8 cellular contexts compared by ENCODE assay signal in the genomic region with DNA sequence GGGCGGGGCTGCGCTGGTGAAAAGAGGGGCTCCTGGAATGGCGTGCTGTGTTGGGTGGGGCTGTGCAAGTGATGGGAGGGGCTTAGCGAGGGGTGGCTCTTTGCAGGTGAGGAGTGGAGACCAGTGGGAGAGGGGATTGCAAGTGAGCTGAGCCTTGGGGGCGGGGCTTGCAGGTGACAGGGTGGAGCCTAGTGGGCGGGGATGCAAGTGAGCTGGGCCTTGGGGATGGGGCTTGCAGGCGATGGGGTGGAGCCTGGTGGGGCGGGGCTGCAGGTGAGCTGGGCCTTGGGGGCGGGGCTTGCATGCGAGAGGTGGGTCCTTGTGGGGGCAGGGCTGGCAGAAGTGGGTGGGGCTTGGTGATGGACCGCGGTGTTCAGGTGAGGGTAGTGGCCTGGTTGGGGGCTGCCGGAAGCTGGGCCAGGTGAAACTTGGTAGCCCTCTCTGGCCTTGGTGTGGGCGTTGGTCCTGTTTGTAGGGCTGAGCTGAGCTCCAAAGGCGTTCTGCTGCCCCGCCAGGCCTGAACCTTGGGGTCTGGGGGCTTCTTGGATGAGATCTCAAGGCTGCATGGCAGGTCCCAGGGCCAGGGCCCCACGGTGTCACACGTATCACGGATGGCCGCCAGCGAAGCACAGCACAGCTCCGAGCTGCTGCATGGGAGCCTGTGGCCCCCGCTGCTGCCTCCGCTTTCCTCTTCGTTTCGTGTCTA. TPM values are rescaled to one million over a fixed set of nuclear protein-coding genes. Genes with fewer than 3 reads are reported as not detected.
A peak's percentile ranks its signal among the peaks of the same experiment; 100 is the strongest.
DNase-seq lines count a peak whose midpoint lies in the region; ATAC-seq lines count a peak whose summit lies in the region.

No MANE protein-coding gene starts in this region.

- H3K36me3 Mint-ChIP-seq in activated naive CD8-positive, alpha-beta T cell = peaks cover 4% of the 10 kb centered on the region
- peaks cover 49% of the 10 kb centered on the region for H3K36me3 Mint-ChIP-seq in stimulated activated effector memory CD8-positive, alpha-beta T cell treated with anti-CD3 and anti-CD28 coated beads, Interleukin-12 subunit alpha, Interleukin-12 subunit beta, amount 100 ng/mL, for 72 hours

- peak; percentile 90 for DNase-seq in NCI-H2196 (lab: John Stamatoyannopoulos, UW; ENCODE audit: unreplicated experiment)
- DNase-seq in NCI-H2196 treated with DMSO at 0.1 percent for 48 hours (lab: John Stamatoyannopoulos, UW; ENCODE audit: unreplicated experiment) = no peak
- no peak for DNase-seq in Jurkat, Clone E6-1 (ENCODE audit: low read depth, low spot score)
- no peak for DNase-seq in stimulated activated effector memory CD8-positive, alpha-beta T cell treated with anti-CD3 and anti-CD28 coated beads, Interleukin-12 subunit alpha, Interleukin-12 subunit beta, amount 100 ng/mL, for 72 hours (ENCODE audit: low spot score in 2 of 2)
- DNase-seq in ACHN = no peak

- H3K4me3 Mint-ChIP-seq in activated naive CD8-positive, alpha-beta T cell = peak overlapping the region; percentile 94
- H3K4me3 Mint-ChIP-seq in stimulated activated effector memory CD8-positive, alpha-beta T cell treated with anti-CD3 and anti-CD28 coated beads, Interleukin-12 subunit alpha, Interleukin-12 subunit beta, amount 100 ng/mL, for 72 hours = peak overlapping the region; percentile 75

- no peaks in the 10 kb centered on the region for H3K36me3 ChIP-seq in iPS-18a (ENCODE audit: control insufficient read depth, low read depth, low read length)

- H3K4me1 ChIP-seq in iPS-18a (ENCODE audit: control insufficient read depth, low read depth, low read length) = no peaks in the 10 kb centered on the region

- peak; percentile 33 for ATAC-seq in GM21737 (IDR thresholded peaks at IDR 0.05; ENCODE audit: unreplicated experiment)
- ATAC-seq in stimulated activated effector memory CD8-positive, alpha-beta T cell treated with anti-CD3 and anti-CD28 coated beads, Interleukin-12 subunit alpha, Interleukin-12 subunit beta, amount 100 ng/mL, for 72 hours = peak; percentile 35

- H3K9me3 Mint-ChIP-seq in activated naive CD8-positive, alpha-beta T cell (ENCODE audit: low read depth) = no peaks in the 10 kb centered on the region
- no peaks in the 10 kb centered on the region for H3K9me3 Mint-ChIP-seq in stimulated activated effector memory CD8-positive, alpha-beta T cell treated with anti-CD3 and anti-CD28 coated beads, Interleukin-12 subunit alpha, Interleukin-12 subunit beta, amount 100 ng/mL, for 72 hours

- peak overlapping the region; percentile 67 for H3K27ac Mint-ChIP-seq in activated naive CD8-positive, alpha-beta T cell
- H3K27ac Mint-ChIP-seq in stimulated activated effector memory CD8-positive, alpha-beta T cell treated with anti-CD3 and anti-CD28 coated beads, Interleukin-12 subunit alpha, Interleukin-12 subunit beta, amount 100 ng/mL, for 72 hours = peak overlapping the region; percentile 94

- in situ Hi-C loops in ACHN (cut with HindIII; ENCODE audit: low pct_ligation_motif_present, low pct_unique_long_range_greater_than_20kb, low sequenced_read_pairs) = no loop called here

- H3K9ac ChIP-seq in iPS-18a (ENCODE audit: low read length) = no peak overlapping the region

- no peaks in the 10 kb centered on the region for H3K27me3 ChIP-seq in iPS-18a (ENCODE audit: control insufficient read depth, insufficient read depth, low read length)

- H3K4me1 Mint-ChIP-seq in activated naive CD8-positive, alpha-beta T cell (ENCODE audit: low read depth) = peaks cover 29% of the 10 kb centered on the region
- H3K4me1 Mint-ChIP-seq in stimulated activated effector memory CD8-positive, alpha-beta T cell treated with anti-CD3 and anti-CD28 coated beads, Interleukin-12 subunit alpha, Interleukin-12 subunit beta, amount 100 ng/mL, for 72 hours = peaks cover 23% of the 10 kb centered on the region

- peak overlapping the region; percentile 40 for H3K4me3 ChIP-seq in Jurkat, Clone E6-1 (ENCODE audit: low read length)
- H3K4me3 ChIP-seq in iPS-18a (ENCODE audit: low read length) = peak overlapping the region; percentile 39

- H3K27ac ChIP-seq in iPS-18a (ENCODE audit: low read length) = no peak overlapping the region

- no peaks in the 10 kb centered on the region for H3K27me3 Mint-ChIP-seq in activated naive CD8-positive, alpha-beta T cell

- no peaks in the 10 kb centered on the region for H3K9me3 ChIP-seq in iPS-18a (ENCODE audit: control insufficient read depth, low read depth, low read length)

RNA-seq across cellular contexts. Expression of gene PITRM1, which starts 0.7 kb away (rescaled TPM):
- polyA plus RNA-seq in Jurkat, Clone E6-1 (2012; ENCODE audit: insufficient read depth, insufficient read length) = 72.5 TPM
